ENCODE assay signal across 8 cellular contexts in genomic region chr10:34816067-34817002, GRCh38. TPM values are rescaled to one million over a fixed set of nuclear protein-coding genes. Genes with fewer than 3 reads are reported as not detected.
A peak's percentile ranks its signal among the peaks of the same experiment; 100 is the strongest.
DNase-seq lines count a peak whose midpoint lies in the region; ATAC-seq lines count a peak whose summit lies in the region.

No MANE protein-coding gene starts in this region.

- H3K9ac ChIP-seq in endocrine pancreas (ENCODE audit: control insufficient read depth, insufficient read depth, low read length): peak overlapping the region; percentile 33

- H3K27me3 ChIP-seq in endocrine pancreas (ENCODE audit: control insufficient read depth, insufficient read depth, low read length): no peaks in the 10 kb centered on the region

- H3K4me3 ChIP-seq in endocrine pancreas (ENCODE audit: control insufficient read depth, insufficient read depth, low read length): peak overlapping the region; percentile 81

- DNase-seq in EL (peak; percentile 39), NCI-H69 (lab: John Stamatoyannopoulos, UW) (peak; percentile 66), myocyte (ENCODE audit: low read depth) (peak; percentile 65), NOMO-1 treated with DMSO at 0.1 percent for 48 hours (lab: John Stamatoyannopoulos, UW; ENCODE audit: unreplicated experiment) (no peak), globus pallidus (ENCODE audit: low spot score) (no peak)

- H3K36me3 ChIP-seq in endocrine pancreas (ENCODE audit: control insufficient read depth, insufficient read depth, low read length): no peaks in the 10 kb centered on the region

- ATAC-seq in GM21360 (IDR thresholded peaks at IDR 0.05; ENCODE audit: unreplicated experiment) (no peak), HG03432 (IDR thresholded peaks at IDR 0.05; ENCODE audit: unreplicated experiment) (no peak)

- no peaks in the 10 kb centered on the region for H3K9me3 ChIP-seq in endocrine pancreas (ENCODE audit: control insufficient read depth, low read length)

- H3K4me1 ChIP-seq in endocrine pancreas (ENCODE audit: control insufficient read depth, insufficient read depth, low read length): no peaks in the 10 kb centered on the region

RNA-seq across cellular contexts. Expression of gene PARD3, which starts 1.2 kb away (rescaled TPM):
- 61.4 and 68.5 TPM in 2 replicates for total RNA-seq in myocyte
- 19.4 TPM for polyA plus RNA-seq in myocyte (2012)

Comparison
In these comparisons a context has a peak if more than half of its experiments do, and no peak if none do; other contexts are left out.
1. DNase-seq: peak in EL (single experiment), NCI-H69 (single experiment) and myocyte (single experiment); none in NOMO-1 treated with DMSO at 0.1 percent for 48 hours (single experiment) and globus pallidus (single experiment).